In the genomic region with DNA sequence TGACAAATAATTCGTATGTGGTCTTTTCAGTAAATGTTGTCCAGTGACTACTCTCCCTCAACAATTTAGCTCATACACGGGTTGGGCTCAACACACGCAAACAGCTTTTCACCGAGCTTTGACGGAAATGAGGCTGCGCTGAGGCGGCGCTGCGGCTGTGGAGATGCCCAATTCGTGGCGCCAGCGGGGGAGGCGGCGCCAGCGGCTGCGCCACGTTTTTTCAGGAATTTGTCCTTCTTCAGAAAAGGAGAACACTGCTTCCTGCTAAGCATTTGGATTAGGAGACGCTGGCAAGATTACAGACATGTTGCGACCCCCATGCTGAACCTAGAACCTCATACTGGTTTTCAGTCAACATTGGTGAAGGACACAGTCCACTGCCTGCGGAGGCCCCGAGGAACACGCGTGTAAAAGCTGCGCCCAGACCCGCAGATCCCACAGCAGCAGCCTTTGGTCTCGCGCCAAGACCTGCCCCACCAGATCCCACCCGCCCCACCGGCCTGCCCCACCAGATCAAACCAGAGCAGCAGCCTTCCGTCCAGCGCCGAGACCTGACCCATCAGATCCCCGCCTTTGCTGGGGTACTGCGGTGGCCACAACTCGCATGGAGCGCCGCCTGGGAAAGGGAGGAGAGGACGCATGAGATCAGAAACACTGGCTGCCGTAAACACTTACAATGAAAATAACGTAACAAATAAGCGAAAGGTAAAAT, we compare ENCODE assay signal across 33 cellular contexts.
"Had no signal": no experiment of that assay in that cellular context is flagged by ENCODE, and none has a peak within 500 bp of the region (broad histone marks: within the 10 kb centered on the region; RNA-seq: fewer than 3 reads in every experiment).

No MANE protein-coding gene starts in this region.

- H3K36me3 Mint-ChIP-seq: activated CD8-positive, alpha-beta memory T cell treated with anti-CD3 and anti-CD28 coated beads, Interleukin-2, amount 10 ng/mL, durations not matched to agents 7 days and 5 days; activated naive CD4-positive, alpha-beta T cell treated with anti-CD3 and anti-CD28 coated beads, Interleukin-2, amount 10 ng/mL, durations not matched to agents 7 days and 5 days; activated naive CD8-positive, alpha-beta T cell had no signal

- H3K9me3 Mint-ChIP-seq: activated CD4-positive, alpha-beta memory T cell treated with anti-CD3 and anti-CD28 coated beads, Interleukin-2, amount 10 ng/mL, durations not matched to agents 7 days and 5 days; activated naive CD4-positive, alpha-beta T cell treated with anti-CD3 and anti-CD28 coated beads, Interleukin-2, amount 10 ng/mL, durations not matched to agents 7 days and 5 days had no signal

- H3K9me3 ChIP-seq: MG63, SJCRH30 had no signal

- H3K4me1 Mint-ChIP-seq: activated CD4-positive, alpha-beta memory T cell treated with anti-CD3 and anti-CD28 coated beads, Interleukin-2, amount 10 ng/mL, durations not matched to agents 7 days and 5 days; activated CD8-positive, alpha-beta memory T cell treated with anti-CD3 and anti-CD28 coated beads, Interleukin-2, amount 10 ng/mL, durations not matched to agents 7 days and 5 days; activated naive CD4-positive, alpha-beta T cell treated with anti-CD3 and anti-CD28 coated beads, Interleukin-2, amount 10 ng/mL, durations not matched to agents 7 days and 5 days had no signal

- H3K27ac Mint-ChIP-seq: activated CD4-positive, alpha-beta memory T cell treated with anti-CD3 and anti-CD28 coated beads, Interleukin-2, amount 10 ng/mL, durations not matched to agents 7 days and 5 days; activated CD8-positive, alpha-beta memory T cell treated with anti-CD3 and anti-CD28 coated beads, Interleukin-2, amount 10 ng/mL, durations not matched to agents 7 days and 5 days; activated naive CD4-positive, alpha-beta T cell treated with anti-CD3 and anti-CD28 coated beads, Interleukin-2, amount 10 ng/mL, durations not matched to agents 7 days and 5 days; activated naive CD8-positive, alpha-beta T cell had no signal

- H3K4me3 Mint-ChIP-seq: activated CD4-positive, alpha-beta memory T cell treated with anti-CD3 and anti-CD28 coated beads, Interleukin-2, amount 10 ng/mL, durations not matched to agents 7 days and 5 days; activated CD8-positive, alpha-beta memory T cell treated with anti-CD3 and anti-CD28 coated beads, Interleukin-2, amount 10 ng/mL, durations not matched to agents 7 days and 5 days; activated naive CD4-positive, alpha-beta T cell treated with anti-CD3 and anti-CD28 coated beads, Interleukin-2, amount 10 ng/mL, durations not matched to agents 7 days and 5 days; activated naive CD8-positive, alpha-beta T cell had no signal

- H3K4me3 ChIP-seq: cardiac muscle cell, MG63, SJCRH30, SK-N-MC had no signal

- H3K36me3 ChIP-seq: brain microvascular endothelial cell, cardiac muscle cell, MG63, SJCRH30, WERI-Rb-1 had no signal

- H3K4me1 ChIP-seq: SJCRH30 had no signal

- H3K27ac ChIP-seq: brain microvascular endothelial cell, cardiac muscle cell, SJCRH30, SK-N-MC, WERI-Rb-1 had no signal

- H3K27me3 ChIP-seq: brain microvascular endothelial cell, cardiac muscle cell, MG63 had no signal

- DNase-seq: activated CD4-positive, alpha-beta memory T cell treated with anti-CD3 and anti-CD28 coated beads, Interleukin-2, amount 10 ng/mL, durations not matched to agents 7 days and 5 days; activated CD4-positive, alpha-beta T cell treated with anti-CD3 and anti-CD28 coated beads for 1 hour; activated CD4-positive, alpha-beta T cell treated with anti-CD3 and anti-CD28 coated beads for 48 hours; activated CD4-positive, CD25-positive, alpha-beta regulatory T cell; activated CD8-positive, alpha-beta memory T cell treated with anti-CD3 and anti-CD28 coated beads for 24 hours; activated CD8-positive, alpha-beta memory T cell treated with anti-CD3 and anti-CD28 coated beads, Interleukin-2, amount 10 ng/mL, durations not matched to agents 7 days and 5 days; activated CD8-positive, alpha-beta memory T cell treated with anti-CD3 and anti-CD28 coated beads, Interleukin-2, amount 50 U/mL, for 48 hours; activated effector memory CD4-positive, alpha-beta T cell treated with Interleukin-2 at 50 U/mL for 16 hours; activated naive CD4-positive, alpha-beta T cell treated with anti-CD3 and anti-CD28 coated beads, Interleukin-2, amount 10 ng/mL, durations not matched to agents 7 days and 5 days; activated T-cell treated with anti-CD3 and anti-CD28 coated beads, Interleukin-2, amount 50 U/mL, for 48 hours; amniotic stem cell; brain microvascular endothelial cell; Kasumi-1; KG1; MG63; NCI-H1048; NCI-H1105 treated with DMSO at 0.1 percent for 48 hours; NCI-H1436 treated with DMSO at 0.1 percent for 48 hours; NCI-H1694 treated with DMSO at 0.1 percent for 48 hours; NCI-H2029; NCI-H2107; NCI-H2171; NCI-H510A; NCI-H526; NCI-H748 treated with DMSO at 0.1 percent for 48 hours; NK-92 treated with Interleukin-12 subunit alpha and Interleukin-12 subunit beta, amount 100 ng/mL, for 24 hours; SHP77; SJCRH30; T1000; WERI-Rb-1 had no signal

- H3K27me3 Mint-ChIP-seq: activated CD4-positive, alpha-beta memory T cell treated with anti-CD3 and anti-CD28 coated beads, Interleukin-2, amount 10 ng/mL, durations not matched to agents 7 days and 5 days; activated naive CD4-positive, alpha-beta T cell treated with anti-CD3 and anti-CD28 coated beads, Interleukin-2, amount 10 ng/mL, durations not matched to agents 7 days and 5 days; activated naive CD8-positive, alpha-beta T cell had no signal

- ATAC-seq: activated CD8-positive, alpha-beta memory T cell treated with anti-CD3 and anti-CD28 coated beads, Interleukin-2, amount 10 ng/mL, durations not matched to agents 7 days and 5 days had no signal
